In the genomic region with DNA sequence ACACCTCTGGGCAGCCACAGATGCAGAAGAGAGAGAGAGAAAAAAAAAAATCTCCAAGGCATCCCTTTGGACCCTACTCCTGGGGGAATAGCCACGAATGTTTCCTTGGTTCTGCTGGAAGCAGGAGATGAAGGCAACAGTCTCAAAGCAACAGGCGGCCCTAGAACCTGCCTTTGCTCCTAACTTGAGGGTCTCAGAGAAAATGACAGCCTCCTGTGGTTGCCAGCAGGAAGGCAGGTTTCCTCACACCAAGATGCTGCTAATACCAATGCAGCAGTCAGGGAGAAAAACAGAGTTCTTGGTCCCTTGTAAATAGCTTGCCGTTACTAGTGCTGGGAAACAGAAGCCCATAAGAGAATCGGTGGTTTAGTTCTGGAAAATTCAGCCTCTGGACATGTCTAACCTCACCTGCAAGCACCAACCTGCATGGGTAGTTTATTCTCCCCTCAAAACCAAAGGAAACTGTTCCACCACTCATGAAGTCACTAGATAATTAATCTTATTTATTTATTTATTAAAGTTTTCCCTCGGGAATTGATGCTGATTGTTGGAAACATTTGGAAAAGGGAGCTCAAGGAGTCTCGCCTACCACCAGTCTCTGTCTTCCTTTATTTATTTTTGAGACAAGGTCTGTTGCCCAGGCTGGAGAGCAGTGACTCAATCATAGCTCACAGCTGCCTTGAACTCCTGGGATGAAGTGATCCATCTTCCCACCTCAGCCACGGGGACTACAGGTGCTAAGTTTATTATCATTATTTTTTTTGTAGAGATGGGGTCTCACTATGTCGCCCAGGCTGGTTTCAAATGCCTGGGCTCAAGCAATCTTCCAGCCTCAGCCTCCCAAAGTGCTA, we compare ENCODE assay signal across 8 cellular contexts. TPM values are rescaled to one million over a fixed set of nuclear protein-coding genes. Genes with fewer than 3 reads are reported as not detected.
DNase-seq lines count a peak whose midpoint lies in the region; ATAC-seq, FAIRE-seq and TF ChIP-seq lines count a peak whose summit lies in the region.

No MANE protein-coding gene starts in this region.

- FAIRE-seq in D721Med (lab: Jason Lieb, UNC) = no peak

- H3K36me3 Mint-ChIP-seq in activated T-cell treated with anti-CD3 and anti-CD28 coated beads, Interleukin-2, amount 50 U/mL, for 4 hours (ENCODE audit: insufficient read depth) = no peaks in the 10 kb centered on the region
- H3K36me3 Mint-ChIP-seq in activated naive CD8-positive, alpha-beta T cell treated with anti-CD3 and anti-CD28 coated beads, Interleukin-2, amount 10 ng/mL, durations not matched to agents 7 days and 5 days = no peaks in the 10 kb centered on the region

- peaks cover 10% of the 10 kb centered on the region for H3K4me1 ChIP-seq in thymus (ENCODE audit: control insufficient read depth, insufficient read depth, low read length)

- ATAC-seq in activated T-cell treated with anti-CD3 and anti-CD28 coated beads, Interleukin-2, amount 50 U/mL, for 4 hours = no peak
- ATAC-seq in activated naive CD8-positive, alpha-beta T cell treated with anti-CD3 and anti-CD28 coated beads, Interleukin-2, amount 10 ng/mL, durations not matched to agents 7 days and 5 days (ENCODE audit: low read depth) = no peak

- no peaks in the 10 kb centered on the region for H3K9me3 ChIP-seq in thymus (ENCODE audit: control insufficient read depth)

- DNase-seq in activated T-cell treated with anti-CD3 and anti-CD28 coated beads, Interleukin-2, amount 50 U/mL, for 4 hours = no peak
- DNase-seq in activated T-cell treated with anti-CD3 and anti-CD28 coated beads, Interleukin-2, amount 50 U/mL, for 48 hours = no peak
- no peak for DNase-seq in activated naive CD8-positive, alpha-beta T cell treated with anti-CD3 and anti-CD28 coated beads, Interleukin-2, amount 10 ng/mL, durations not matched to agents 7 days and 5 days
- DNase-seq in left kidney (ENCODE audit: low read depth, low spot score) = peak; percentile 50
- DNase-seq in GM20000 (ENCODE audit: low spot score) = no peak
- DNase-seq in D721Med (ENCODE audit: insufficient read length, low spot score) = no peak
- no peak for DNase-seq in dedifferentiated amniotic fluid mesenchymal stem cell (ENCODE audit: extremely low spot score)

- peak overlapping the region; percentile 65 for H3K4me3 Mint-ChIP-seq in activated T-cell treated with anti-CD3 and anti-CD28 coated beads, Interleukin-2, amount 50 U/mL, for 4 hours
- H3K4me3 Mint-ChIP-seq in activated naive CD8-positive, alpha-beta T cell treated with anti-CD3 and anti-CD28 coated beads, Interleukin-2, amount 10 ng/mL, durations not matched to agents 7 days and 5 days = peak overlapping the region; percentile 69

- no peak overlapping the region for H3K27ac Mint-ChIP-seq in activated naive CD8-positive, alpha-beta T cell treated with anti-CD3 and anti-CD28 coated beads, Interleukin-2, amount 10 ng/mL, durations not matched to agents 7 days and 5 days

- no peak overlapping the region for H3K27ac ChIP-seq in thymus (ENCODE audit: low read depth)

- peaks cover 6% of the 10 kb centered on the region for H3K4me1 Mint-ChIP-seq in activated T-cell treated with anti-CD3 and anti-CD28 coated beads, Interleukin-2, amount 50 U/mL, for 4 hours (ENCODE audit: low read depth)
- peaks cover 4% of the 10 kb centered on the region for H3K4me1 Mint-ChIP-seq in activated naive CD8-positive, alpha-beta T cell treated with anti-CD3 and anti-CD28 coated beads, Interleukin-2, amount 10 ng/mL, durations not matched to agents 7 days and 5 days

- no peaks in the 10 kb centered on the region for H3K36me3 ChIP-seq in thymus (ENCODE audit: control insufficient read depth, insufficient read depth)

- peaks cover 70% of the 10 kb centered on the region for H3K27me3 Mint-ChIP-seq in activated T-cell treated with anti-CD3 and anti-CD28 coated beads, Interleukin-2, amount 50 U/mL, for 4 hours (ENCODE audit: low read depth)
- H3K27me3 Mint-ChIP-seq in activated naive CD8-positive, alpha-beta T cell treated with anti-CD3 and anti-CD28 coated beads, Interleukin-2, amount 10 ng/mL, durations not matched to agents 7 days and 5 days = peaks cover 62% of the 10 kb centered on the region

- no peak for TF ChIP-seq CTCF in GM20000 (IDR thresholded peaks at IDR 0.05; ENCODE audit: extremely low read depth, missing control alignments)
- no peak for TF ChIP-seq CTCF in D721Med (IDR thresholded peaks at IDR 0.05; ENCODE audit: insufficient read depth, missing control alignments)

- H3K27me3 ChIP-seq in thymus (ENCODE audit: control insufficient read depth, insufficient read depth) = no peaks in the 10 kb centered on the region

- POLR2A ChIA-PET in activated naive CD8-positive, alpha-beta T cell treated with anti-CD3 and anti-CD28 coated beads, Interleukin-2, amount 10 ng/mL, durations not matched to agents 7 days and 5 days (lab: Charles Lee) = no interaction called here

- 21% methylated on average over 8 of the region's 8 CpGs for WGBS in thymus

- peak overlapping the region; percentile 83 for H3K4me3 ChIP-seq in thymus (ENCODE audit: low read length)

- H3K9me3 Mint-ChIP-seq in activated T-cell treated with anti-CD3 and anti-CD28 coated beads, Interleukin-2, amount 50 U/mL, for 4 hours = no peaks in the 10 kb centered on the region
- H3K9me3 Mint-ChIP-seq in activated naive CD8-positive, alpha-beta T cell treated with anti-CD3 and anti-CD28 coated beads, Interleukin-2, amount 10 ng/mL, durations not matched to agents 7 days and 5 days = no peaks in the 10 kb centered on the region

RNA-seq across cellular contexts. Expression of gene FRMD4B, which starts 0.9 kb away (rescaled TPM):
- total RNA-seq in activated T-cell treated with anti-CD3 and anti-CD28 coated beads, Interleukin-2, amount 50 U/mL, for 4 hours = 10 to 100 TPM; 16.3 to 24.6 (median 23.6) TPM
- total RNA-seq in activated naive CD8-positive, alpha-beta T cell treated with anti-CD3 and anti-CD28 coated beads, Interleukin-2, amount 10 ng/mL, durations not matched to agents 7 days and 5 days = 1 to 10 TPM; 8.3 to 8.9 TPM
- 12.8 TPM for polyA plus RNA-seq in thymus
